ENCODE assay signal across 13 cellular contexts in genomic region chr14:59347511-59347900, GRCh38.
DNase-seq lines count a peak whose midpoint lies in the region; ATAC-seq and TF ChIP-seq lines count a peak whose summit lies in the region.
"Had no signal": no experiment of that assay in that cellular context is flagged by ENCODE, and none has a peak within 500 bp of the region (broad histone marks: within the 10 kb centered on the region; RNA-seq: fewer than 3 reads in every experiment).

No MANE protein-coding gene starts in this region.

- no peak overlapping the region for H3K4me3 ChIP-seq in adipocyte (ENCODE audit: low read length)
- H3K4me3 ChIP-seq in hepatocyte: no peak overlapping the region
- H3K4me3 ChIP-seq in tibial artery: no peak overlapping the region
- H3K4me3 ChIP-seq in A673 (ENCODE audit: low read depth, low read length, poor library complexity, severe bottlenecking): no peak overlapping the region
- H3K4me3 ChIP-seq: dorsolateral prefrontal cortex, GM12878 had no signal

- no peak overlapping the region for H3K4me2 ChIP-seq in hepatocyte

- H3K9me2 ChIP-seq in hepatocyte (replicated peaks; ENCODE audit: insufficient read depth): no peaks in the 10 kb centered on the region

- CTCF ChIA-PET in A673 (lab: Charles Lee): no interaction called here

- H3K9me3 ChIP-seq in adipocyte (ENCODE audit: control insufficient read depth, low read length) (no peaks in the 10 kb centered on the region), hepatocyte (ENCODE audit: low read depth) (no peaks in the 10 kb centered on the region), tibial artery (no peaks in the 10 kb centered on the region), A673 (ENCODE audit: low read depth, low read length, poor library complexity, severe bottlenecking) (no peaks in the 10 kb centered on the region)

- H3K27ac ChIP-seq in hepatocyte (peak overlapping the region; percentile 87), tibial artery (peak overlapping the region; percentile 70 to 75), A673 (ENCODE audit: low read depth, low read length, poor library complexity, severe bottlenecking) (no peak overlapping the region)

- intact Hi-C loops in tibial artery (cut with DNase I; ENCODE audit: low total_unique reads) (loop anchor here (5.0 to 10.0 kb wide), 2 partner anchors 77 to 160 kb away; partner anchors contain the start of gene DAAM1), A673 (cut with micrococcal nuclease; ENCODE audit: unreplicated experiment) (no loop called here)

- BruUV-seq in A673 (replicated peaks; lab: Mats Ljungman, UMichigan): no TSS peak

- H3K36me3 ChIP-seq in adipocyte (ENCODE audit: control insufficient read depth, insufficient read depth, low read length, severe bottlenecking): peaks cover 30% of the 10 kb centered on the region
- H3K36me3 ChIP-seq in hepatocyte (replicated peaks; ENCODE audit: insufficient read depth, low read depth): no peaks in the 10 kb centered on the region
- H3K36me3 ChIP-seq in tibial artery: peaks cover 0 to 8% (median 6%) of the 10 kb centered on the region in 3 donors
- no peaks in the 10 kb centered on the region for H3K36me3 ChIP-seq in A673 (ENCODE audit: insufficient read depth, low read length, poor library complexity, severe bottlenecking)

- H3K9ac ChIP-seq in adipocyte (ENCODE audit: low read length): peak overlapping the region; percentile 21

- H3K79me2 ChIP-seq in hepatocyte: no peaks in the 10 kb centered on the region

- 93% methylated on average over 5 of the region's 5 CpGs for WGBS in hepatocyte (ENCODE audit: low lambda C conversion rate, missing lambda C conversion rate)

- POLR2A ChIA-PET in A673 (lab: Charles Lee; ENCODE audit: low non-redundant PET): no interaction called here

- peak; percentile 58 for DNase-seq in MV-4-11 (lab: John Stamatoyannopoulos, UW)
- no peak for DNase-seq in adipocyte (ENCODE audit: low read depth)
- DNase-seq in hepatocyte (ENCODE audit: low spot score): no peak
- no peak for DNase-seq in tibial artery
- DNase-seq in A673 (ENCODE audit: low spot score): no peak
- DNase-seq: activated CD4-positive, alpha-beta T cell treated with anti-CD3 and anti-CD28 coated beads, Interleukin-2, amount 50 U/mL, for 1 hour; dorsolateral prefrontal cortex; NCI-H1417 treated with DMSO at 0.1 percent for 48 hours; NCI-H510A treated with DMSO at 0.1 percent for 48 hours; stimulated activated CD4-positive, alpha-beta T cell treated with anti-CD3 and anti-CD28 coated beads, Interleukin-4, amount 100 ng/mL, for 1 hour had no signal

- no peak overlapping the region for H2AFZ ChIP-seq in hepatocyte

- TF ChIP-seq CTCF in hepatocyte (IDR thresholded peaks at IDR 0.05; ENCODE audit: poor library complexity) (no peak), tibial artery (IDR thresholded peaks at IDR 0.05) (no peak), A673 (conservative IDR thresholded peaks at IDR 0.05; ENCODE audit: low read depth, low read length) (no peak)

- peaks cover 31% of the 10 kb centered on the region for H3K4me1 ChIP-seq in adipocyte (ENCODE audit: control insufficient read depth, insufficient read depth, low read length)
- peaks cover 30% of the 10 kb centered on the region for H3K4me1 ChIP-seq in hepatocyte (ENCODE audit: insufficient read depth)
- peaks cover 0 to 83% (median 47%) of the 10 kb centered on the region in 4 donors for H3K4me1 ChIP-seq in tibial artery
- peaks cover 20% of the 10 kb centered on the region for H3K4me1 ChIP-seq in A673 (ENCODE audit: insufficient read depth, low read length, poor library complexity, severe bottlenecking)

- no peak for ATAC-seq in HG02763 (IDR thresholded peaks at IDR 0.05; ENCODE audit: unreplicated experiment)
- ATAC-seq in HG03175 (IDR thresholded peaks at IDR 0.05; ENCODE audit: unreplicated experiment): no peak
- ATAC-seq: GM12878 had no signal

- H3K27me3 ChIP-seq in adipocyte (replicated peaks; ENCODE audit: control insufficient read depth, insufficient read depth, low read length): no peaks in the 10 kb centered on the region
- H3K27me3 ChIP-seq in hepatocyte: no peaks in the 10 kb centered on the region
- no peaks in the 10 kb centered on the region for H3K27me3 ChIP-seq in tibial artery
- no peaks in the 10 kb centered on the region for H3K27me3 ChIP-seq in A673 (replicated peaks; ENCODE audit: insufficient read depth, low read depth, low read length, poor library complexity)
- H3K27me3 ChIP-seq: dorsolateral prefrontal cortex had no signal

- H4K20me1 ChIP-seq in hepatocyte (ENCODE audit: insufficient read depth, poor library complexity, severe bottlenecking): no peaks in the 10 kb centered on the region
